ENCODE assay signal across 15 cellular contexts in the genomic region with DNA sequence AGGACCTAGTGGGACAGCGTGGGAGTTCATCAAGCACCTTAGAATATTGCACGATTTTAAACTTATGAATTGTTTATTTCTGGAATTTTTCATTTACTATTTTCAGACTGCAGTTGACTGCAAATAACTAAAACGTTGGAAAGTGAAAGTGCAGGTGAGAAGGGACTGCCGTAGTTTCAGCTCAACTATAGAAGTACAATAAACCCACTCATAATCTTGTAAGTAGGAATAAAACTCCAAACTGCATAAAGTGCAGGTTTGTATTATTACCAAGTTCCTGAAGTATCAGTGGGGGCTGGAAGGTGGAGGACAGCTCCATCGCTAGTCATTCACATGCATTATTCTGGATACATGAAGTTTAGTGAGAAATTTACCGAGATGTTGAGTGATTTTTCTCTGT. TPM values are rescaled to one million over a fixed set of nuclear protein-coding genes. Genes with fewer than 3 reads are reported as not detected.
DNase-seq lines count a peak whose midpoint lies in the region; ATAC-seq and TF ChIP-seq lines count a peak whose summit lies in the region.
"Had no signal": no experiment of that assay in that cellular context is flagged by ENCODE, and none has a peak within 500 bp of the region (broad histone marks: within the 10 kb centered on the region; RNA-seq: fewer than 3 reads in every experiment).

No MANE protein-coding gene starts in this region.

- H3K27me3 ChIP-seq in heart left ventricle (no peaks in the 10 kb centered on the region), Peyer's patch (no peaks in the 10 kb centered on the region), stomach (no peaks in the 10 kb centered on the region), SJCRH30 (no peaks in the 10 kb centered on the region)
- H3K27me3 ChIP-seq: sigmoid colon had no signal

- peaks cover 6% of the 10 kb centered on the region for H3K27me3 Mint-ChIP-seq in glutamatergic neuron (ENCODE audit: unreplicated experiment)

- DNase-seq in heart left ventricle = no peak
- no peak for DNase-seq in Right ventricle myocardium superior
- no peak for DNase-seq in Peyer's patch
- DNase-seq in glutamatergic neuron = no peak
- no peak for DNase-seq in stomach
- no peak for DNase-seq in HuH-7.5 (ENCODE audit: low spot score)
- no peak for DNase-seq in SJCRH30
- DNase-seq: activated CD4-positive, alpha-beta T cell treated with anti-CD3 and anti-CD28 coated beads for 1 hour; hippocampal formation; NCI-H1092; NCI-H510A; SHP77 treated with DMSO at 0.1 percent for 48 hours; sigmoid colon had no signal

- peak overlapping the region; percentile 97 for H3K27ac Mint-ChIP-seq in glutamatergic neuron (ENCODE audit: unreplicated experiment)

- H3K4me1 Mint-ChIP-seq in glutamatergic neuron (ENCODE audit: low read depth, unreplicated experiment) = peaks cover 53% of the 10 kb centered on the region

- H3K4me1 ChIP-seq in heart left ventricle = peaks cover 0 to 66% (median 7%) of the 10 kb centered on the region in 12 donors
- peaks cover 2 to 32% (median 13%) of the 10 kb centered on the region in 4 donors for H3K4me1 ChIP-seq in Peyer's patch
- peaks cover 12 to 44% (median 30%) of the 10 kb centered on the region in 4 donors for H3K4me1 ChIP-seq in stomach
- peaks cover 2% of the 10 kb centered on the region; the same call in 1 of the 2 replicates for H3K4me1 ChIP-seq in SJCRH30

- H3K9me3 Mint-ChIP-seq in glutamatergic neuron (ENCODE audit: unreplicated experiment) = peaks cover 12% of the 10 kb centered on the region

- TF ChIP-seq POLR2A in heart left ventricle (IDR thresholded peaks at IDR 0.05) (no peak), Peyer's patch (IDR thresholded peaks at IDR 0.05) (no peak), stomach (IDR thresholded peaks at IDR 0.05) (no peak)

- no peaks in the 10 kb centered on the region for H3K36me3 ChIP-seq in heart left ventricle
- H3K36me3 ChIP-seq in Peyer's patch = no peaks in the 10 kb centered on the region
- no peaks in the 10 kb centered on the region for H3K36me3 ChIP-seq in stomach
- H3K36me3 ChIP-seq in SJCRH30 = no peaks in the 10 kb centered on the region
- H3K36me3 ChIP-seq: sigmoid colon had no signal

- TF ChIP-seq CTCF in heart left ventricle (IDR thresholded peaks at IDR 0.05) = no peak
- no peak for TF ChIP-seq CTCF in Peyer's patch (IDR thresholded peaks at IDR 0.05)
- TF ChIP-seq CTCF in glutamatergic neuron (IDR thresholded peaks at IDR 0.05; ENCODE audit: partially characterized antibody, unreplicated experiment) = no peak
- no peak for TF ChIP-seq CTCF in stomach (IDR thresholded peaks at IDR 0.05)

- H3K9me3 ChIP-seq in heart left ventricle = no peaks in the 10 kb centered on the region
- no peaks in the 10 kb centered on the region for H3K9me3 ChIP-seq in Peyer's patch
- H3K9me3 ChIP-seq in stomach = no peaks in the 10 kb centered on the region
- H3K9me3 ChIP-seq in SJCRH30 (replicated peaks) = no peaks in the 10 kb centered on the region
- H3K9me3 ChIP-seq: sigmoid colon had no signal

- no peak for ATAC-seq in heart left ventricle
- ATAC-seq in Right ventricle myocardium superior (ENCODE audit: poor library complexity) = no peak
- no peak for ATAC-seq in HG03460 (IDR thresholded peaks at IDR 0.05; ENCODE audit: unreplicated experiment)

- no peak for TF ChIP-seq EP300 in stomach (IDR thresholded peaks at IDR 0.05)

- H3K4me3 Mint-ChIP-seq in glutamatergic neuron (ENCODE audit: unreplicated experiment) = peak overlapping the region; percentile 21

- H3K36me3 Mint-ChIP-seq in glutamatergic neuron (ENCODE audit: unreplicated experiment) = no peaks in the 10 kb centered on the region

- WGBS in heart left ventricle, 4 donors = 68 to 75% (median 71%) methylated on average over 6 of the region's 6 CpGs
- 38 to 62% (median 46%) methylated on average over 6 of the region's 6 CpGs for WGBS in stomach, 5 donors

- H3K4me3 ChIP-seq in heart left ventricle = peak overlapping the region in 7 of 12 donors; percentile 1 to 34 (median 12)
- peak overlapping the region in 2 of 4 donors; percentile 18 to 24 for H3K4me3 ChIP-seq in Peyer's patch
- H3K4me3 ChIP-seq in stomach = peak overlapping the region in 3 of 4 donors; percentile 11 to 14 (median 13)
- no peak overlapping the region for H3K4me3 ChIP-seq in SJCRH30

- peak overlapping the region in 3 of 12 donors; percentile 7 to 86 (median 19) for H3K27ac ChIP-seq in heart left ventricle
- peak overlapping the region; percentile 8 to 80 (median 60) for H3K27ac ChIP-seq in Peyer's patch
- H3K27ac ChIP-seq in stomach = peak overlapping the region in 2 of 5 donors; percentile 68 to 86
- no peak overlapping the region for H3K27ac ChIP-seq in SJCRH30

- intact Hi-C loops in heart left ventricle (cut with DNase I) = no loop called here
- intact Hi-C loops in Right ventricle myocardium superior (cut with DNase I) = no loop called here
- intact Hi-C loops in stomach (cut with DNase I; ENCODE audit: low total_unique reads) = no loop called here

RNA-seq across cellular contexts. Expression of gene PLCL2, which starts 43.4 kb away (rescaled TPM):
- total RNA-seq in heart left ventricle = 10 to 100 TPM; 47.1 to 80.9 (median 54.7) TPM
- polyA plus RNA-seq in heart left ventricle = 10 to 100 TPM; 10.4 to 21.1 TPM
- total RNA-seq in Right ventricle myocardium superior = 64.5 TPM
- total RNA-seq in Peyer's patch = 10 to 100 TPM; 21.8 to 39.6 (median 25.4) TPM
- total RNA-seq in glutamatergic neuron (ENCODE audit: unreplicated experiment) = 71.1 TPM
- 10 to 100 TPM in 3 of 5 donors, 1 to 10 TPM in 2; 2.9 to 34.9 (median 14.3) TPM for total RNA-seq in stomach
- 1 to 10 TPM; 1.0 to 5.8 (median 5.5) TPM for polyA plus RNA-seq in stomach
- total RNA-seq in SJCRH30 (2014; rRNA removed; shearing (Covaris generic)) = 1.4 and 1.6 TPM in 2 replicates
- total RNA-seq: G401 had no signal
